Comparison of ENCODE assay signal across 18 cellular contexts in genomic region chr18:63779386-63779785, GRCh38. TPM values are rescaled to one million over a fixed set of nuclear protein-coding genes. Genes with fewer than 3 reads are reported as not detected.
DNase-seq lines count a peak whose midpoint lies in the region; ATAC-seq and TF ChIP-seq lines count a peak whose summit lies in the region.
"Had no signal": no experiment of that assay in that cellular context is flagged by ENCODE, and none has a peak within 500 bp of the region (broad histone marks: within the 10 kb centered on the region; RNA-seq: fewer than 3 reads in every experiment).

No MANE protein-coding gene starts in this region.

- no peaks in the 10 kb centered on the region for H3K9me3 Mint-ChIP-seq in HFFc6
- H3K9me3 Mint-ChIP-seq in activated CD4-positive, alpha-beta memory T cell treated with anti-CD3 and anti-CD28 coated beads for 36 hours = no peaks in the 10 kb centered on the region
- H3K9me3 Mint-ChIP-seq: GM23338, IgD-negative memory B cell had no signal

- H3K4me3 ChIP-seq in RWPE2 (ENCODE audit: severe bottlenecking) = no peak overlapping the region
- H3K4me3 ChIP-seq: BLaER1 treated with 17β-estradiol and CSF1 and Interleukin-3, amounts not matched to agents 10 nM and 100 nM; GM12878; GM23338 had no signal

- peak overlapping the region; percentile 76 for H3K27ac Mint-ChIP-seq in HFFc6
- no peak overlapping the region for H3K27ac Mint-ChIP-seq in activated CD4-positive, alpha-beta memory T cell treated with anti-CD3 and anti-CD28 coated beads for 36 hours
- H3K27ac Mint-ChIP-seq: CD4-positive, CD25-positive, alpha-beta regulatory T cell; GM23338; IgD-negative memory B cell had no signal

- H3K27me3 ChIP-seq in RWPE2 (ENCODE audit: insufficient read depth, poor library complexity, severe bottlenecking) = no peaks in the 10 kb centered on the region
- no peaks in the 10 kb centered on the region for H3K27me3 ChIP-seq in foreskin keratinocyte
- H3K27me3 ChIP-seq: BLaER1 treated with 17β-estradiol and CSF1 and Interleukin-3, amounts not matched to agents 10 nM and 100 nM had no signal

- no peaks in the 10 kb centered on the region for H3K9me3 ChIP-seq in RWPE2 (ENCODE audit: severe bottlenecking)
- H3K9me3 ChIP-seq: BLaER1 treated with 17β-estradiol and CSF1 and Interleukin-3, amounts not matched to agents 10 nM and 100 nM had no signal

- peak; percentile 49 for ATAC-seq in RWPE2 (ENCODE audit: low read depth)
- peak; percentile 8 for ATAC-seq in foreskin keratinocyte
- ATAC-seq in HG02588 (IDR thresholded peaks at IDR 0.05; ENCODE audit: unreplicated experiment) = no peak
- ATAC-seq: GM12878, GM23338 had no signal

- peaks cover 30% of the 10 kb centered on the region for H3K36me3 Mint-ChIP-seq in HFFc6 (ENCODE audit: low read depth)
- no peaks in the 10 kb centered on the region for H3K36me3 Mint-ChIP-seq in activated CD4-positive, alpha-beta memory T cell treated with anti-CD3 and anti-CD28 coated beads for 36 hours
- H3K36me3 Mint-ChIP-seq: CD4-positive, CD25-positive, alpha-beta regulatory T cell; IgD-negative memory B cell had no signal

- peaks cover 54% of the 10 kb centered on the region for H3K4me1 ChIP-seq in RWPE2 (ENCODE audit: insufficient read depth, poor library complexity, severe bottlenecking)
- H3K4me1 ChIP-seq in foreskin keratinocyte = peaks cover 37% of the 10 kb centered on the region
- H3K4me1 ChIP-seq: BLaER1 treated with 17β-estradiol and CSF1 and Interleukin-3, amounts not matched to agents 10 nM and 100 nM had no signal

- H3K27ac ChIP-seq in RWPE2 (ENCODE audit: poor library complexity, severe bottlenecking) = peak overlapping the region; percentile 85
- peak overlapping the region; percentile 90 for H3K27ac ChIP-seq in foreskin keratinocyte
- H3K27ac ChIP-seq: BLaER1 treated with 17β-estradiol and CSF1 and Interleukin-3, amounts not matched to agents 10 nM and 100 nM; HL-60 had no signal

- no peaks in the 10 kb centered on the region for H3K27me3 Mint-ChIP-seq in HFFc6 (ENCODE audit: insufficient read depth)
- H3K27me3 Mint-ChIP-seq in activated CD4-positive, alpha-beta memory T cell treated with anti-CD3 and anti-CD28 coated beads for 36 hours = no peaks in the 10 kb centered on the region
- H3K27me3 Mint-ChIP-seq: CD4-positive, CD25-positive, alpha-beta regulatory T cell had no signal

- DNase-seq in EL (peak; percentile 30), HFFc6 (no peak), RWPE2 (ENCODE audit: low spot score) (no peak), foreskin keratinocyte (peak; percentile 66 to 79)
- no peak for DNase-seq in activated naive CD4-positive, alpha-beta T cell treated with anti-CD3 and anti-CD28 coated beads, Interleukin-2, amount 50 U/mL, for 16 hours
- DNase-seq in NK-92 treated with Interleukin-12 subunit alpha and Interleukin-12 subunit beta, amount 100 ng/mL, for 24 hours (lab: John Stamatoyannopoulos, UW) = no peak
- DNase-seq in activated CD4-positive, alpha-beta memory T cell treated with anti-CD3 and anti-CD28 coated beads for 36 hours = no peak
- DNase-seq: ACHN; CD4-positive, CD25-positive, alpha-beta regulatory T cell; DMS53; H7 had no signal

- H3K4me3 Mint-ChIP-seq in HFFc6 = peak overlapping the region; percentile 84
- H3K4me3 Mint-ChIP-seq in activated CD4-positive, alpha-beta memory T cell treated with anti-CD3 and anti-CD28 coated beads for 36 hours = no peak overlapping the region
- H3K4me3 Mint-ChIP-seq: CD4-positive, CD25-positive, alpha-beta regulatory T cell; GM23338; IgD-negative memory B cell had no signal

- no peak for TF ChIP-seq CTCF in HFFc6 (IDR thresholded peaks at IDR 0.05)
- no peak for TF ChIP-seq CTCF in RWPE2 (IDR thresholded peaks at IDR 0.05; ENCODE audit: poor library complexity, severe bottlenecking)
- no peak for TF ChIP-seq CTCF in foreskin keratinocyte (conservative IDR thresholded peaks at IDR 0.05)

- POLR2A ChIA-PET in activated CD4-positive, alpha-beta memory T cell treated with anti-CD3 and anti-CD28 coated beads for 36 hours (lab: Charles Lee) = no interaction called here

- intact Hi-C loops in activated CD4-positive, alpha-beta memory T cell treated with anti-CD3 and anti-CD28 coated beads for 36 hours (cut with micrococcal nuclease) = no loop called here

- peaks cover 81% of the 10 kb centered on the region for H3K4me1 Mint-ChIP-seq in HFFc6 (ENCODE audit: low read depth)
- H3K4me1 Mint-ChIP-seq in activated CD4-positive, alpha-beta memory T cell treated with anti-CD3 and anti-CD28 coated beads for 36 hours (ENCODE audit: low read depth) = no peaks in the 10 kb centered on the region
- H3K4me1 Mint-ChIP-seq: CD4-positive, CD25-positive, alpha-beta regulatory T cell; GM23338; IgD-negative memory B cell had no signal

- no peaks in the 10 kb centered on the region for H3K36me3 ChIP-seq in RWPE2 (ENCODE audit: low read depth)
- H3K36me3 ChIP-seq: BLaER1 treated with 17β-estradiol and CSF1 and Interleukin-3, amounts not matched to agents 10 nM and 100 nM had no signal

- CTCF ChIA-PET in activated CD4-positive, alpha-beta memory T cell treated with anti-CD3 and anti-CD28 coated beads for 36 hours (lab: Charles Lee) = no interaction called here

RNA-seq across cellular contexts. Expression of gene SERPINB7, which starts 4.2 kb away (rescaled TPM):
- 100 to 1,000 TPM; 149 to 397 (median 200) TPM for total RNA-seq in HFFc6 (2021; fragmentation: NEBNext Ultra II Directional; extraction: Animal tissue kit (Norgen Biotek cat#: 25700))
- total RNA-seq in foreskin keratinocyte = 155 and 190 TPM in 2 replicates
- polyA plus RNA-seq in foreskin keratinocyte = 127 and 133 TPM in 2 replicates
- not detected for total RNA-seq in activated CD4-positive, alpha-beta memory T cell treated with anti-CD3 and anti-CD28 coated beads for 36 hours
- total RNA-seq: CD4-positive, CD25-positive, alpha-beta regulatory T cell; G401; GM12878; GM23338; H7 had no signal
- polyA plus RNA-seq: CD4-positive, CD25-positive, alpha-beta regulatory T cell; GM12878; GM23338; IgD-negative memory B cell had no signal

Comparison
In these comparisons a context has a peak if more than half of its experiments do, and no peak if none do; other contexts are left out.
1. DNase-seq: peak in EL (single experiment) and foreskin keratinocyte (2 of 2); none in HFFc6 (single experiment), RWPE2 (single experiment), activated naive CD4-positive, alpha-beta T cell treated with anti-CD3 and anti-CD28 coated beads, Interleukin-2, amount 50 U/mL, for 16 hours (single experiment), NK-92 treated with Interleukin-12 subunit alpha and Interleukin-12 subunit beta, amount 100 ng/mL, for 24 hours (single experiment) and activated CD4-positive, alpha-beta memory T cell treated with anti-CD3 and anti-CD28 coated beads for 36 hours (single experiment).
2. RNA of gene SERPINB7, which starts 4.2 kb away (total RNA-seq): 149 to 397 TPM in HFFc6 and 155 to 190 TPM in foreskin keratinocyte; not detected in activated CD4-positive, alpha-beta memory T cell treated with anti-CD3 and anti-CD28 coated beads for 36 hours; every median in the first group is over 100 times any median in the second.